In the genomic region with DNA sequence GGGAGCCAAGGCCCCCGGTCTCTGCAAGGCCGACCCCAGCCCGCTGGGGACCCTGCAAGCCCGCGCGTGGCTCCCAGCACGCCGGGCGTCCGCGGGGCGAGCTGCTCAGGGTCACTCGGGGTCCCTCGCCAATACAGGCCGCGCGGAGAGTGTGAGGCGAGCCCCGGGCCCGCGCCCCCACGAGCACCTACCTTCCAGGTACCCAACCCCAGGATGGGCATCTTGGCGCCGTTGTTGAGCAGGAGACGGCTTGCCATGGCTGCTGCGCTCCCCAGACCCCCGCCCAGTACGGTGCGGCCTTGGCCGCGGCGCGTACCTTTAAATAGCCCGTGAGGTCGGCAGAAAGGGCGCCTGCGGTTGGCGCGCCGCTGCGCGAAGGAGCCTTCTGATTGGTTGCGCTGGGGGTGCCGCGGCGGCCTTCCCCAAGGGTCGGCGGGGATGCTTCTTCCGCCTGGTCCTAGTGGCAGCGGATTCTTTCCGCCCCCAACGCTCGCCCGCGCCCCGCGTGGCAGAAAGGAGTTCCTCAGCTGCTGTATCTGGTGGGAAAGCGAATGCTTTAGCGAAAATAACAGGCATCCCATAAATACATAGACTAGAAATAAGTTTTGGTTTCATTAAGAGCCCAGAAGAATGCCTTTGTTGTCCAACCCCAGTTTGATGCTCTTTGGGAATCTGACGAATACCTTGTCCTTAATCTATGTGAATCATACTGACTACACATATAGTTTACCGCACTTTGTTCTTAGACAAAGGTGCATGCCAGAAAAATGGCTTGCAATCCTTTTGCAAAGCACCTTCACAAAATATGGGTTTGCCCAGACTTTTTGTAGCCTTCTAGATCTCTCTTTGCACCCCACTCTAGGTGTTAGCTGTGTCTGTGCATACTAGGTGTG, we compare ENCODE assay signal across 1 cellular context.
A peak's percentile ranks its signal among the peaks of the same experiment; 100 is the strongest.
TF ChIP-seq lines count a peak whose summit lies in the region.

A gene (minus strand): TSS at position 295 of the 893 bp plus-strand sequence. CDS start 38 bp downstream, at position 257.

TF ChIP-seq in H1, 55 proteins besides CTCF, POLR2A, EP300 and RAD21:
- TF ChIP-seq TAF1 (IDR thresholded peaks at IDR 0.05; ENCODE audit: low read depth, low read length): peak; percentile 84; the same call in 1 of the 2 replicates
- peak; percentile 22 for TF ChIP-seq ASH2L (IDR thresholded peaks at IDR 0.05; ENCODE audit: low read length)
- peak; percentile 86 for TF ChIP-seq POLR2AphosphoS5 (IDR thresholded peaks at IDR 0.05; ENCODE audit: low read depth, low read length)
- TF ChIP-seq PHF8 (conservative IDR thresholded peaks at IDR 0.05; ENCODE audit: low read depth, low read length): peak; percentile 83
- TF ChIP-seq, protein P1, sequence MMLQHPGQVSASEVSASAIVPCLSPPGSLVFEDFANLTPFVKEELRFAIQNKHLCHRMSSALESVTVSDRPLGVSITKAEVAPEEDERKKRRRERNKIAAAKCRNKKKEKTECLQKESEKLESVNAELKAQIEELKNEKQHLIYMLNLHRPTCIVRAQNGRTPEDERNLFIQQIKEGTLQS (IDR thresholded peaks at IDR 0.05; ENCODE audit: insufficient read depth, low read depth, low read length): no peak
- peak; percentile 41; the same call in 1 of the 2 replicates for TF ChIP-seq EGR1 (IDR thresholded peaks at IDR 0.05; ENCODE audit: borderline replicate concordance, low read depth, low read length)
- peak; percentile 50 for TF ChIP-seq TAF7 (optimal IDR thresholded peaks at IDR 0.05; ENCODE audit: borderline replicate concordance, low read depth, low read length)
- TF ChIP-seq, protein P2, sequence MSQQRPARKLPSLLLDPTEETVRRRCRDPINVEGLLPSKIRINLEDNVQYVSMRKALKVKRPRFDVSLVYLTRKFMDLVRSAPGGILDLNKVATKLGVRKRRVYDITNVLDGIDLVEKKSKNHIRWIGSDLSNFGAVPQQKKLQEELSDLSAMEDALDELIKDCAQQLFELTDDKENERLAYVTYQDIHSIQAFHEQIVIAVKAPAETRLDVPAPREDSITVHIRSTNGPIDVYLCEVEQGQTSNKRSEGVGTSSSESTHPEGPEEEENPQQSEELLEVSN (IDR thresholded peaks at IDR 0.05): peak; percentile 81
- no peak for TF ChIP-seq EZH2 (IDR thresholded peaks at IDR 0.05; ENCODE audit: low read depth, low read length, severe bottlenecking)
- peak; percentile 60; the same call in 1 of the 2 replicates for TF ChIP-seq TEAD4 (IDR thresholded peaks at IDR 0.05; ENCODE audit: low read depth, low read length)
- TF ChIP-seq KDM4A (IDR thresholded peaks at IDR 0.05; ENCODE audit: low read depth, low read length, severe bottlenecking): peak; percentile 96
- TF ChIP-seq BACH1 (IDR thresholded peaks at IDR 0.05; ENCODE audit: low read length): peak; percentile 61
- TF ChIP-seq SP1 (IDR thresholded peaks at IDR 0.05; ENCODE audit: low read depth, low read length): peak; percentile 87
- TF ChIP-seq HDAC2 (IDR thresholded peaks at IDR 0.05; ENCODE audit: borderline replicate concordance in 1 of 2, low read depth in 2 of 2, low read length in 2 of 2): 0 out of 4 replicates have a peak, but pooled peaks of 1 of the 2 experiments have one; percentile 48
- peak; percentile 90 for TF ChIP-seq TBP (IDR thresholded peaks at IDR 0.05; ENCODE audit: low read depth, low read length)
- peak; percentile 93 for TF ChIP-seq FOSL1 (IDR thresholded peaks at IDR 0.05; ENCODE audit: insufficient read depth, low read depth, low read length)
- peak; percentile 80 for TF ChIP-seq CREB1 (IDR thresholded peaks at IDR 0.05)
- TF ChIP-seq MAFK (IDR thresholded peaks at IDR 0.05; ENCODE audit: low read depth, low read length): no peak
- TF ChIP-seq, protein P3, sequence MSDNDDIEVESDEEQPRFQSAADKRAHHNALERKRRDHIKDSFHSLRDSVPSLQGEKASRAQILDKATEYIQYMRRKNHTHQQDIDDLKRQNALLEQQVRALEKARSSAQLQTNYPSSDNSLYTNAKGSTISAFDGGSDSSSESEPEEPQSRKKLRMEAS (IDR thresholded peaks at IDR 0.05): peak; percentile 76
- no peak for TF ChIP-seq SUZ12 (IDR thresholded peaks at IDR 0.05; ENCODE audit: low read length)
- no peak for TF ChIP-seq CHD1 (IDR thresholded peaks at IDR 0.05; ENCODE audit: low read depth, low read length)
- TF ChIP-seq SAP30 (IDR thresholded peaks at IDR 0.05; ENCODE audit: insufficient read depth, insufficient replicate concordance, low read length): no peak
- peak; percentile 35; the same call in 1 of the 2 replicates for TF ChIP-seq CHD2 (IDR thresholded peaks at IDR 0.05; ENCODE audit: low read length)
- peak; percentile 49; the same call in 1 of the 2 replicates for TF ChIP-seq YY1 (IDR thresholded peaks at IDR 0.05; ENCODE audit: low read depth, low read length)
